ENCODE assay signal across 8 cellular contexts in genomic region chr17:58219007-58219788, GRCh38. TPM values are rescaled to one million over a fixed set of nuclear protein-coding genes. Genes with fewer than 3 reads are reported as not detected.
DNase-seq lines count a peak whose midpoint lies in the region; ATAC-seq and TF ChIP-seq lines count a peak whose summit lies in the region.

Gene MKS1, minus strand, starts transcription at chr17:58219255. Its CDS starts 25 bp downstream, at chr17:58219230.

- H3K4me1 ChIP-seq in mucosa of stomach (ENCODE audit: control insufficient read depth, insufficient read depth, low read length), result peaks cover 7% of the 10 kb centered on the region

- TF ChIP-seq POLR2A in erythroblast (IDR thresholded peaks at IDR 0.05; ENCODE audit: low read length), result peak; percentile 91

- no peaks in the 10 kb centered on the region for H3K36me3 ChIP-seq in mucosa of stomach (ENCODE audit: control insufficient read depth, insufficient read depth, low read length)

- peak; percentile 90 for ATAC-seq in GM21619 (IDR thresholded peaks at IDR 0.05; ENCODE audit: unreplicated experiment)

- no peaks in the 10 kb centered on the region for H3K27me3 ChIP-seq in mucosa of stomach (ENCODE audit: control insufficient read depth, insufficient read depth, low read length)

- peak within 1 kb of the TSS; percentile 70 for H3K9ac ChIP-seq in mucosa of stomach (ENCODE audit: low read length)

- H3K4me3 ChIP-seq in Jurkat, Clone E6-1 (ENCODE audit: low read length), result peak within 1 kb of the TSS; percentile 86
- peak within 1 kb of the TSS; percentile 83 for H3K4me3 ChIP-seq in mucosa of stomach (ENCODE audit: low read length)

- DNase-seq in DMS79 (lab: John Stamatoyannopoulos, UW) (peak; percentile 56), OCI-M2 (lab: John Stamatoyannopoulos, UW; ENCODE audit: unreplicated experiment) (peak; percentile 64), activated T-cell treated with anti-CD3 and anti-CD28 coated beads for 48 hours (ENCODE audit: low read depth) (peak; percentile 97), erythroblast (lab: John Stamatoyannopoulos, UW) (peak; percentile 97)
- peak; percentile 90 for DNase-seq in Jurkat, Clone E6-1 (ENCODE audit: low read depth, low spot score)
- DNase-seq in stimulated activated CD8-positive, alpha-beta memory T cell treated with anti-CD3 and anti-CD28 coated beads, Interleukin-4, amount 100 ng/mL, for 48 hours, result peak; percentile 97

- no peaks in the 10 kb centered on the region for H3K9me3 ChIP-seq in mucosa of stomach (ENCODE audit: control insufficient read depth, low read length)

RNA-seq across cellular contexts. Expression of gene MKS1, which starts in this region (rescaled TPM):
- 37.2 TPM for polyA plus RNA-seq in Jurkat, Clone E6-1 (2012; ENCODE audit: insufficient read depth, insufficient read length)

Comparison
In these comparisons a context has a peak if more than half of its experiments do, and no peak if none do; other contexts are left out.
1. Peak in every context shown above with its lines: DNase-seq, ATAC-seq and H3K4me3 ChIP-seq.